8 cellular contexts compared by ENCODE assay signal in genomic region chr16:1770328-1771071, GRCh38. TPM values are rescaled to one million over a fixed set of nuclear protein-coding genes. Genes with fewer than 3 reads are reported as not detected.
DNase-seq lines count a peak whose midpoint lies in the region; ATAC-seq and TF ChIP-seq lines count a peak whose summit lies in the region.

No MANE protein-coding gene starts in this region.

- CTCF ChIA-PET in GM10248 (lab: Yijun Ruan, JAX) = interaction anchor here (0.8 to 1.8 kb wide), 2 partner anchors 12 to 47 kb away, joined by 4 read pairs; partner anchors contain the start of genes NUBP2 and SPSB3

- peaks cover 7% of the 10 kb centered on the region for H3K4me1 Mint-ChIP-seq in activated T-helper 17 cell treated with anti-CD3 and anti-CD28 coated beads, Interleukin-2, amount 50 U/mL, for 72 hours
- peaks cover 13% of the 10 kb centered on the region for H3K4me1 Mint-ChIP-seq in nephron progenitor cell

- ATAC-seq in activated T-helper 17 cell treated with anti-CD3 and anti-CD28 coated beads, Interleukin-2, amount 50 U/mL, for 72 hours (replicated peaks) = peak; percentile 38
- ATAC-seq in HG03280 (IDR thresholded peaks at IDR 0.05; ENCODE audit: unreplicated experiment) = no peak

- intact Hi-C loops in transverse colon (cut with DNase I; ENCODE audit: low total_unique reads) = no loop called here

- H3K9me3 Mint-ChIP-seq in activated T-helper 17 cell treated with anti-CD3 and anti-CD28 coated beads, Interleukin-2, amount 50 U/mL, for 72 hours = no peaks in the 10 kb centered on the region
- no peaks in the 10 kb centered on the region for H3K9me3 Mint-ChIP-seq in nephron progenitor cell

- H3K27me3 ChIP-seq in transverse colon = no peaks in the 10 kb centered on the region

- H3K4me3 ChIP-seq in fibroblast of the aortic adventitia (ENCODE audit: low read depth, low read length) (peak overlapping the region; percentile 84), transverse colon (peak overlapping the region; percentile 70 to 94 (median 86))

- TF ChIP-seq EP300 in transverse colon (IDR thresholded peaks at IDR 0.05; ENCODE audit: low read depth) = no peak

- H3K27ac ChIP-seq in transverse colon = peak overlapping the region; percentile 95 to 97 (median 96)

- H3K4me1 ChIP-seq in transverse colon = peaks cover 16 to 42% (median 32%) of the 10 kb centered on the region in 4 donors

- TF ChIP-seq CTCF in GM10248 (IDR thresholded peaks at IDR 0.05; ENCODE audit: control extremely low read depth, extremely low read depth, low read depth, missing control alignments) = no peak
- TF ChIP-seq CTCF in fibroblast of the aortic adventitia (IDR thresholded peaks at IDR 0.05; ENCODE audit: insufficient read depth, low read length) = no peak
- no peak for TF ChIP-seq CTCF in nephron progenitor cell (IDR thresholded peaks at IDR 0.05)
- TF ChIP-seq CTCF in transverse colon (IDR thresholded peaks at IDR 0.05) = no peak

- H3K27me3 Mint-ChIP-seq in activated T-helper 17 cell treated with anti-CD3 and anti-CD28 coated beads, Interleukin-2, amount 50 U/mL, for 72 hours = no peaks in the 10 kb centered on the region
- no peaks in the 10 kb centered on the region for H3K27me3 Mint-ChIP-seq in nephron progenitor cell (ENCODE audit: low read depth, poor library complexity)

- peak; percentile 76 for DNase-seq in GM10248 (ENCODE audit: extremely low spot score)
- DNase-seq in NCI-H526 (lab: John Stamatoyannopoulos, UW) = peak; percentile 69 to 82
- DNase-seq in fibroblast of the aortic adventitia (ENCODE audit: low read depth) = peak; percentile 58
- peak; percentile 38 for DNase-seq in nephron progenitor cell
- DNase-seq in transverse colon = peak; percentile 75
- no peak for DNase-seq in GM19240 (ENCODE audit: insufficient read length, low spot score)

- TF ChIP-seq POLR2A in transverse colon (IDR thresholded peaks at IDR 0.05) = peak; percentile 58

- peaks cover 0 to 7% (median 0%) of the 10 kb centered on the region in 4 donors for H3K36me3 ChIP-seq in transverse colon

- 9% methylated on average over 33 of the region's 69 CpGs; no CpG with 5 or more reads in 1 of the 2 donors for WGBS in transverse colon (ENCODE audit: low coverage in 1 of 2), 2 donors

- peak overlapping the region; percentile 78 for H3K27ac Mint-ChIP-seq in activated T-helper 17 cell treated with anti-CD3 and anti-CD28 coated beads, Interleukin-2, amount 50 U/mL, for 72 hours
- no peak overlapping the region for H3K27ac Mint-ChIP-seq in nephron progenitor cell

- in situ Hi-C loops in transverse colon (cut with MboI; ENCODE audit: low pct_ligation_motif_present in 1 of 4, low pct_unique_long_range_greater_than_20kb in 1 of 4, low sequenced_read_pairs in 3 of 4) = no loop called here

- no peaks in the 10 kb centered on the region for H3K9me3 ChIP-seq in transverse colon

- H3K36me3 Mint-ChIP-seq in activated T-helper 17 cell treated with anti-CD3 and anti-CD28 coated beads, Interleukin-2, amount 50 U/mL, for 72 hours (ENCODE audit: low read depth) = peaks cover 36% of the 10 kb centered on the region
- H3K36me3 Mint-ChIP-seq in nephron progenitor cell (ENCODE audit: low read depth) = no peaks in the 10 kb centered on the region

- POLR2A ChIA-PET in GM10248 (lab: Yijun Ruan, JAX) = no interaction called here

- H3K4me3 Mint-ChIP-seq in activated T-helper 17 cell treated with anti-CD3 and anti-CD28 coated beads, Interleukin-2, amount 50 U/mL, for 72 hours = peak overlapping the region; percentile 100
- H3K4me3 Mint-ChIP-seq in nephron progenitor cell = peak overlapping the region; percentile 84

RNA-seq across cellular contexts. Expression of gene NME3, which starts 0.8 kb away (rescaled TPM):
- total RNA-seq in activated T-helper 17 cell treated with anti-CD3 and anti-CD28 coated beads, Interleukin-2, amount 50 U/mL, for 72 hours = 10 to 100 TPM; 39.3 to 39.9 TPM
- total RNA-seq in fibroblast of the aortic adventitia (ENCODE audit: low replicate concordance) (27.1 and 30.3 TPM in 2 replicates), transverse colon (100 to 1,000 TPM; 116 to 286 (median 132) TPM)

RNA-seq across cellular contexts. Expression of gene EME2, which starts 2.1 kb away (rescaled TPM):
- 10 to 100 TPM; 37.6 to 39.6 TPM for total RNA-seq in activated T-helper 17 cell treated with anti-CD3 and anti-CD28 coated beads, Interleukin-2, amount 50 U/mL, for 72 hours
- 8.4 and 13.5 TPM in 2 replicates for total RNA-seq in fibroblast of the aortic adventitia (ENCODE audit: low replicate concordance)
- 100 to 1,000 TPM in 1 of 4 donors, 10 to 100 TPM in 3; 23.6 to 173 (median 45.4) TPM for total RNA-seq in transverse colon

RNA-seq across cellular contexts. Expression of gene MRPS34, which starts 2.4 kb away (rescaled TPM):
- total RNA-seq in activated T-helper 17 cell treated with anti-CD3 and anti-CD28 coated beads, Interleukin-2, amount 50 U/mL, for 72 hours = 100 to 1,000 TPM in 1 of 2 donors, 10 to 100 TPM in 1; 80.8 to 190 TPM
- total RNA-seq in fibroblast of the aortic adventitia (ENCODE audit: low replicate concordance) (50.9 and 59.8 TPM in 2 replicates), transverse colon (100 to 1,000 TPM; 102 to 253 (median 121) TPM)

RNA-seq across cellular contexts. Expression of gene SPSB3, which starts 11.9 kb away (rescaled TPM):
- 10 to 100 TPM; 20.3 to 21.1 TPM for total RNA-seq in activated T-helper 17 cell treated with anti-CD3 and anti-CD28 coated beads, Interleukin-2, amount 50 U/mL, for 72 hours
- 21.6 and 34.8 TPM in 2 replicates for total RNA-seq in fibroblast of the aortic adventitia (ENCODE audit: low replicate concordance)
- total RNA-seq in transverse colon = 100 to 1,000 TPM; 101 to 289 (median 125) TPM

RNA-seq across cellular contexts. Expression of gene NUBP2, which starts 12.3 kb away (rescaled TPM):
- 10 to 100 TPM; 32.6 to 58.8 TPM for total RNA-seq in activated T-helper 17 cell treated with anti-CD3 and anti-CD28 coated beads, Interleukin-2, amount 50 U/mL, for 72 hours
- total RNA-seq in fibroblast of the aortic adventitia (ENCODE audit: low replicate concordance) (21.8 and 44.6 TPM in 2 replicates), transverse colon (100 to 1,000 TPM in 1 of 4 donors, 10 to 100 TPM in 3; 15.3 to 165 (median 59.6) TPM)
